ENCODE assay signal across 8 cellular contexts in the genomic region with DNA sequence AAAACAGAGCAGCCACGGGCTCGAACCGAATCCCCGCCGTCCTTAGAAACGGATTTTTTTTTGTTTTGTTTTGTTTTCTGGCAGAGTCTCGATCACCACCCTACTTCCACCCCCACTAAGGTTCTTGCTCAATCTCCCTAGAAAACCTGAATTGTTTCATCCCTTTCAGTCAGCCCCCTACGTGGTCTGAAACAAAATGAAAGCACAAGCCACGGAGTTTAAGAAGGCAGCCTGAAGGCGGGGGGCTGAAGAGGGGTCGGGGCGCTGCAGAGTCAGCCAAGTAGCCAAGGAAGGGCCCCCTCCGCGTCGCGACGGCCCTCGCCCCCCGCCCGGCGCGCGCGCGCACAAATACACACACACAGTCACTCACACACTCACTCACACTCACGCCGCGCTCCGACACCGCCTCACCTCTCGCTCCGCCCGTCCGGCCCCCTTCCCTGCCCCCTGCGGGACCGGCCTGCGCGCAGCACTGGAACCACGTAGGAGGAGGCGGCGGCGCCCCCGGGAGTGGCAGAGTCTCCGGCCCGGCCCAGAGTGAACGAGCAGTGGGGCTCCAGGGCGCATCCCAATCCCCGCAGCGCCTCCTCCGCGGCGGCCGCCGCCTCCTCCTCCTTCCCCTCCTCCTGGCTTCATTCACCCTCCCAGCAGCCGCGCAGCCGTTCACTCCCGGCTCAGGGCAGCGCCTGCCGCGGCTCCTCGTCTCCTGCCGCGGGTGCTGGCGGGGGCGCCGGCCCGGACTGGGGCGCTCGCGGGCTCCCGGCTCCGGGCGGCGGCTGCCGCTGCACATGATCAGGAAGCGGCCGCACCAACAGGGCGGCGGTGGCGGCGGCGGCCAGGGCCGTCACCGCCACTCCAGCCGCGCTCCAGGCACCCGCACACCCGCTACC. TPM values are rescaled to one million over a fixed set of nuclear protein-coding genes. Genes with fewer than 3 reads are reported as not detected.
A peak's percentile ranks its signal among the peaks of the same experiment; 100 is the strongest.
DNase-seq lines count a peak whose midpoint lies in the region; ATAC-seq lines count a peak whose summit lies in the region.

No MANE protein-coding gene starts in this region.

- no peak overlapping the region for H4K8ac ChIP-seq in mesendoderm (ENCODE audit: low read depth, low read length)

- peaks cover 37 to 67% of the 10 kb centered on the region in 2 donors for H3K4me1 Mint-ChIP-seq in effector memory CD8-positive, alpha-beta T cell (ENCODE audit: low read depth in 2 of 2)

- no CpG with 5 or more reads among the region's 89 CpGs for WGBS in mesendoderm (ENCODE audit: extremely low coverage, insufficient coverage, low lambda C conversion rate)

- no peaks in the 10 kb centered on the region for H3K79me1 ChIP-seq in mesendoderm (ENCODE audit: low read length)

- H3K36me3 ChIP-seq in mesendoderm (ENCODE audit: control insufficient read depth, insufficient read depth, low read length), result no peaks in the 10 kb centered on the region

- H3K56ac ChIP-seq in mesendoderm (ENCODE audit: low read length), result peak overlapping the region; percentile 86

- peak overlapping the region; percentile 38 for H3K27ac ChIP-seq in mesendoderm (ENCODE audit: low read depth, low read length)

- H2BK5ac ChIP-seq in mesendoderm (ENCODE audit: low read length), result no peak overlapping the region

- no peaks in the 10 kb centered on the region for H3K27me3 ChIP-seq in mesendoderm (ENCODE audit: insufficient read depth, low read length, poor library complexity)

- no peak overlapping the region for H4K5ac ChIP-seq in mesendoderm (ENCODE audit: low read length)

- no peaks in the 10 kb centered on the region for H3K9me3 Mint-ChIP-seq in effector memory CD8-positive, alpha-beta T cell

- H3K18ac ChIP-seq in mesendoderm (ENCODE audit: low read length), result peak overlapping the region; percentile 82

- no peak overlapping the region for H2AK5ac ChIP-seq in mesendoderm (ENCODE audit: low read length)

- H3K79me2 ChIP-seq in mesendoderm (ENCODE audit: control insufficient read depth, insufficient read depth, low read length), result no peaks in the 10 kb centered on the region

- peaks cover 62% of the 10 kb centered on the region for H3K36me3 Mint-ChIP-seq in effector memory CD8-positive, alpha-beta T cell (ENCODE audit: insufficient read depth)

- H2BK15ac ChIP-seq in mesendoderm (replicated peaks; ENCODE audit: low read depth), result peak overlapping the region; percentile 28

- peak overlapping the region; percentile 71 for H3K9ac ChIP-seq in mesendoderm (ENCODE audit: low read length)

- peak overlapping the region; percentile 29 for H3K4me2 ChIP-seq in mesendoderm (ENCODE audit: low read length)

- H3K4me1 ChIP-seq in mesendoderm (ENCODE audit: control insufficient read depth, low read depth, low read length), result peaks cover 3% of the 10 kb centered on the region

- peak overlapping the region; percentile 98 to 100 for H3K27ac Mint-ChIP-seq in effector memory CD8-positive, alpha-beta T cell

- no peak overlapping the region for H3K4ac ChIP-seq in mesendoderm (ENCODE audit: low read depth, low read length)

- no peaks in the 10 kb centered on the region for H3K27me3 Mint-ChIP-seq in effector memory CD8-positive, alpha-beta T cell

- peak overlapping the region; percentile 93 to 100 for H3K4me3 Mint-ChIP-seq in effector memory CD8-positive, alpha-beta T cell

- ATAC-seq in HG02973 (IDR thresholded peaks at IDR 0.05; ENCODE audit: unreplicated experiment), result peak; percentile 31
- peak; percentile 28 for ATAC-seq in effector memory CD8-positive, alpha-beta T cell (replicated peaks)

- H2BK120ac ChIP-seq in mesendoderm (ENCODE audit: low read depth, low read length), result no peak overlapping the region

- DNase-seq in NCI-H1436 (lab: John Stamatoyannopoulos, UW), result peak; percentile 43
- no peak for DNase-seq in NCI-H1436 treated with DMSO at 0.1 percent for 48 hours (lab: John Stamatoyannopoulos, UW)
- DNase-seq in NCI-H748 treated with DMSO at 0.1 percent for 48 hours (lab: John Stamatoyannopoulos, UW), result peak; percentile 54
- peak; percentile 43 to 59 (median 59) for DNase-seq in activated CD8-positive, alpha-beta memory T cell treated with anti-CD3 and anti-CD28 coated beads for 48 hours (ENCODE audit: low read depth in 2 of 3, low spot score in 2 of 3)
- peak; percentile 68 to 73 (median 70) for DNase-seq in effector memory CD8-positive, alpha-beta T cell
- DNase-seq in mesendoderm, result peak; percentile 81
- DNase-seq in stimulated activated CD8-positive, alpha-beta memory T cell treated with anti-CD3 and anti-CD28 coated beads, Interleukin-12 subunit alpha, Interleukin-12 subunit beta, amount 100 ng/mL, for 24 hours (ENCODE audit: extremely low read depth), result peak; percentile 64

- peak overlapping the region; percentile 35 for H3K4me3 ChIP-seq in mesendoderm (ENCODE audit: low read length)

- no peak overlapping the region for H3K23ac ChIP-seq in mesendoderm (ENCODE audit: low read length)

RNA-seq across cellular contexts. Expression of gene ATXN1, which starts 1.4 kb away (rescaled TPM):
- 3.7 TPM for polyA plus RNA-seq in mesendoderm (2013, experiment 1 of 2)
- 3.7 TPM for polyA plus RNA-seq in mesendoderm (2013, experiment 2 of 2)
